Comparison of ENCODE assay signal across 9 cellular contexts in the genomic region with DNA sequence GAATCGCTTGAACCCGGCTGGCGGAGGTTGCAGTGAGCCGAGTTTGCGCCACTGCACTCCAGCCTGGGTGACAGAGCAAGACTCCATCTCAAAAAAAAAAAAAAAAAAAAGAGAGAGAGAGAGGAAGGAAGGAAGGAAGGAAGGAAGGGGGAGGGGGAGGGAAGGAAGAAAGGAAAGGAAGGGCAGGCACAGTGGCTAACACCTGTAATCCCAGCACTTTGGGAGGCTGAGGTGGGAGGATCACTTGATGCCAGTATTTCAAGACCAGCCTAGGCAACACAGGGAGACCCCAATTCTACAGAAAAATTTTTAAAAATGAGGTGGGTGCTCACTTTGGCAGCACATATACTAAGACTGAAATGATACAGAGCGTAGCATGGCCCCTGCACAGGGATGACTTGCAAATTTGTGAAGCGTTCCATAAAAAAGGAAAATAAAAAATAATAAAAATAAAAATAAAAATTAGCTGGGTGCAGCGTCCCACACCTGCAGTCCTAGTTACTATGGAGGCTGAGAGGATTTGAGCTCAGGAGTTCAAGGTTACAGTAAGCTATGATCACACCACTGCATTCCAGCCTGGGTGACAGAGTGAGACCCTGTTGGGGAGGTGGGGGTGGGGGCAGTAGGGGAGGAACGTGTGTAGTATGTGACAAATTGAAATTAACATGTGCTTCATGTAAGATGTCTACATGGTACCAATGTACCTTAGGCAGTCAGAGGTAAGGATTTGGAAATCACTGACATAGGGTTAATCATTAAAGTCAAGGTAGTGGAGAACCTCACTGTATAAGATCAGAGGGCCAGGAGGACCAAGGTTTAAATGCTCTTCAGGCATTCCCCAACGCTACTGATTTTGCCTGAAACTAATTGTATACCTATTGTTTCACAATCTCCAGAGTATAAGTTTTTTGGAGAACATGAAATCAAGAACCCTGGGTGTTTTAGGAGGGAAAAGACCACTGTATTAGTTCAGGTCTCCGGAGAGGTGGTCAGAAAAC. TPM values are rescaled to one million over a fixed set of nuclear protein-coding genes. Genes with fewer than 3 reads are reported as not detected.
DNase-seq lines count a peak whose midpoint lies in the region; ATAC-seq and TF ChIP-seq lines count a peak whose summit lies in the region.
"Had no signal": no experiment of that assay in that cellular context is flagged by ENCODE, and none has a peak within 500 bp of the region (broad histone marks: within the 10 kb centered on the region; RNA-seq: fewer than 3 reads in every experiment).

No MANE protein-coding gene starts in this region.

- no peaks in the 10 kb centered on the region for H3K27me3 Mint-ChIP-seq in activated B cell treated with CpG ODN at 0.5 μM for 24 hours

- no peaks in the 10 kb centered on the region for H3K27me3 ChIP-seq in cardiac muscle cell
- H3K27me3 ChIP-seq in iPS-20b (ENCODE audit: insufficient read depth, low read length): peaks cover 5% of the 10 kb centered on the region; the same call in 1 of the 2 replicates
- H3K27me3 ChIP-seq in suprapubic skin: no peaks in the 10 kb centered on the region

- H3K9me3 Mint-ChIP-seq in activated B cell treated with CpG ODN at 0.5 μM for 24 hours: no peaks in the 10 kb centered on the region

- intact Hi-C loops in Right ventricle myocardium inferior (cut with DNase I) (loop anchor here (2.0 kb wide), 1 partner anchor 105 kb away; a partner anchor contains a TSS), activated B cell treated with CpG ODN at 0.5 μM for 24 hours (cut with micrococcal nuclease) (loop anchor here (2.0 kb wide), 2 partner anchors 39 to 77 kb away; a partner anchor contains a TSS)

- H3K4me3 ChIP-seq in cardiac muscle cell: peak overlapping the region; percentile 63
- peak overlapping the region; percentile 97 for H3K4me3 ChIP-seq in iPS-20b (ENCODE audit: low read length)
- H3K4me3 ChIP-seq in suprapubic skin: peak overlapping the region; percentile 67

- H3K9ac ChIP-seq in iPS-20b (ENCODE audit: low read depth, low read length): peak overlapping the region; percentile 82; the same call in 1 of the 2 replicates

- H3K4me1 Mint-ChIP-seq in activated B cell treated with CpG ODN at 0.5 μM for 24 hours: peaks cover 29% of the 10 kb centered on the region

- no peak for TF ChIP-seq EP300 in suprapubic skin (IDR thresholded peaks at IDR 0.05)

- H3K27ac ChIP-seq in cardiac muscle cell (no peak overlapping the region), iPS-20b (ENCODE audit: low read length) (no peak overlapping the region), suprapubic skin (no peak overlapping the region)

- H3K36me3 ChIP-seq in cardiac muscle cell (no peaks in the 10 kb centered on the region), iPS-20b (ENCODE audit: insufficient read depth, low read depth, low read length) (no peaks in the 10 kb centered on the region), suprapubic skin (no peaks in the 10 kb centered on the region)

- peaks cover 5% of the 10 kb centered on the region for H3K4me1 ChIP-seq in cardiac muscle cell (ENCODE audit: low read depth)
- H3K4me1 ChIP-seq in iPS-20b (ENCODE audit: insufficient read depth, low read length): peaks cover 14% of the 10 kb centered on the region; the same call in 1 of the 2 replicates
- peaks cover 33% of the 10 kb centered on the region for H3K4me1 ChIP-seq in suprapubic skin

- no peak for TF ChIP-seq POLR2A in suprapubic skin (IDR thresholded peaks at IDR 0.05)

- POLR2A ChIA-PET in activated B cell treated with CpG ODN at 0.5 μM for 24 hours (lab: Charles Lee): interaction anchor here (0.6 to 2.9 kb wide), 3 partner anchors 31 to 1115 kb away, joined by 4 to 57 read pairs (median 45); a partner anchor contains a TSS

- TF ChIP-seq CTCF in cardiac muscle cell (IDR thresholded peaks at IDR 0.05; ENCODE audit: low read depth, low read length): no peak
- no peak for TF ChIP-seq CTCF in activated B cell treated with CpG ODN at 0.5 μM for 24 hours (IDR thresholded peaks at IDR 0.05)
- TF ChIP-seq CTCF in suprapubic skin (IDR thresholded peaks at IDR 0.05): no peak

- ATAC-seq in Right ventricle myocardium inferior (no peak), activated B cell treated with CpG ODN at 0.5 μM for 24 hours (ENCODE audit: low read depth) (no peak), GM21390 (IDR thresholded peaks at IDR 0.05; ENCODE audit: unreplicated experiment) (no peak)

- H3K27ac Mint-ChIP-seq in activated B cell treated with CpG ODN at 0.5 μM for 24 hours: no peak overlapping the region

- H3K9me3 ChIP-seq in cardiac muscle cell (ENCODE audit: low read depth) (no peaks in the 10 kb centered on the region), iPS-20b (ENCODE audit: insufficient read depth, low read depth, low read length) (no peaks in the 10 kb centered on the region), suprapubic skin (no peaks in the 10 kb centered on the region)

- CTCF ChIA-PET in activated B cell treated with CpG ODN at 0.5 μM for 24 hours (lab: Charles Lee): no interaction called here

- DNase-seq in cardiac muscle cell (ENCODE audit: low read depth in 1 of 2, low spot score in 1 of 2): no peak
- DNase-seq in Right ventricle myocardium inferior (ENCODE audit: missing footprints): no peak
- no peak for DNase-seq in activated B cell treated with CpG ODN at 0.5 μM for 24 hours
- no peak for DNase-seq in suprapubic skin (ENCODE audit: low spot score in 2 of 2)
- DNase-seq in A172 (ENCODE audit: low spot score): no peak
- DNase-seq in HUDEP-2 (lab: John Stamatoyannopoulos, UW; ENCODE audit: unreplicated experiment in 76 of 76): no peak
- DNase-seq: SHP77 treated with DMSO at 0.1 percent for 48 hours had no signal

- 79% methylated on average over 11 of the region's 11 CpGs for WGBS in suprapubic skin

- peaks cover 9% of the 10 kb centered on the region for H3K36me3 Mint-ChIP-seq in activated B cell treated with CpG ODN at 0.5 μM for 24 hours (ENCODE audit: low read depth)

- peak overlapping the region; percentile 96 for H3K4me3 Mint-ChIP-seq in activated B cell treated with CpG ODN at 0.5 μM for 24 hours

RNA-seq across cellular contexts. Expression of a gene that starts 1.4 kb away (rescaled TPM):
- total RNA-seq in cardiac muscle cell: 7.7 and 8.1 TPM in 2 replicates
- 6.8 and 8.2 TPM in 2 replicates for polyA plus RNA-seq in cardiac muscle cell
- total RNA-seq in Right ventricle myocardium inferior: 8.1 TPM
- 20.0 and 20.6 TPM in 2 replicates for total RNA-seq in activated B cell treated with CpG ODN at 0.5 μM for 24 hours
- 1 to 10 TPM; 2.5 to 8.5 (median 4.1) TPM for total RNA-seq in suprapubic skin
- 10.7 and 14.7 TPM in 2 replicates for total RNA-seq in A172 (2014; rRNA removed; shearing (Covaris generic))

RNA-seq across cellular contexts. Expression of a gene that starts 3.7 kb away (rescaled TPM):
- 39.4 and 43.1 TPM in 2 replicates for total RNA-seq in cardiac muscle cell
- polyA plus RNA-seq in cardiac muscle cell: 46.3 and 63.6 TPM in 2 replicates
- total RNA-seq in Right ventricle myocardium inferior: 3.1 TPM
- 1.4 and 2.3 TPM in 2 replicates for total RNA-seq in activated B cell treated with CpG ODN at 0.5 μM for 24 hours
- 1 to 10 TPM; 4.3 to 8.0 (median 6.6) TPM for total RNA-seq in suprapubic skin
- 5.2 and 10.8 TPM in 2 replicates for total RNA-seq in A172 (2014; rRNA removed; shearing (Covaris generic))

RNA-seq across cellular contexts. Expression of a gene that starts 30.3 kb away (rescaled TPM):
- total RNA-seq in cardiac muscle cell (88.5 and 133 TPM in 2 replicates), Right ventricle myocardium inferior (53.7 TPM), activated B cell treated with CpG ODN at 0.5 μM for 24 hours (70.4 and 71.4 TPM in 2 replicates), suprapubic skin (100 to 1,000 TPM in 1 of 4 donors, 10 to 100 TPM in 3; 72.1 to 101 (median 85.6) TPM)
- 238 and 292 TPM in 2 replicates for polyA plus RNA-seq in cardiac muscle cell
- total RNA-seq in A172 (2014; rRNA removed; shearing (Covaris generic)): 338 and 380 TPM in 2 replicates

RNA-seq across cellular contexts. Expression of a gene that starts 35.9 kb away (rescaled TPM):
- total RNA-seq in cardiac muscle cell (0.14 and 0.69 TPM in 2 replicates), Right ventricle myocardium inferior (not detected), activated B cell treated with CpG ODN at 0.5 μM for 24 hours (not detected in 2 replicates), suprapubic skin (1 to 10 TPM in 1 of 4 donors, not detected in 3; 1.6 TPM)
- 0.23 and 3.9 TPM in 2 replicates for polyA plus RNA-seq in cardiac muscle cell
- total RNA-seq in A172 (2014; rRNA removed; shearing (Covaris generic)): 0.24 TPM in 1 of 2 replicates, not detected in the other

RNA-seq across cellular contexts. Expression of a gene that starts 38.8 kb away (rescaled TPM):
- total RNA-seq in cardiac muscle cell: 25.4 and 55.5 TPM in 2 replicates
- 31.6 and 70.2 TPM in 2 replicates for polyA plus RNA-seq in cardiac muscle cell
- 17.2 TPM for total RNA-seq in Right ventricle myocardium inferior
- 4.4 and 6.3 TPM in 2 replicates for total RNA-seq in activated B cell treated with CpG ODN at 0.5 μM for 24 hours
- total RNA-seq in suprapubic skin: 10 to 100 TPM in 3 of 4 donors, 1 to 10 TPM in 1; 6.7 to 15.5 (median 12.3) TPM
- total RNA-seq in A172 (2014; rRNA removed; shearing (Covaris generic)): 64.3 and 69.3 TPM in 2 replicates
